ENCODE assay signal across 13 cellular contexts in the genomic region with DNA sequence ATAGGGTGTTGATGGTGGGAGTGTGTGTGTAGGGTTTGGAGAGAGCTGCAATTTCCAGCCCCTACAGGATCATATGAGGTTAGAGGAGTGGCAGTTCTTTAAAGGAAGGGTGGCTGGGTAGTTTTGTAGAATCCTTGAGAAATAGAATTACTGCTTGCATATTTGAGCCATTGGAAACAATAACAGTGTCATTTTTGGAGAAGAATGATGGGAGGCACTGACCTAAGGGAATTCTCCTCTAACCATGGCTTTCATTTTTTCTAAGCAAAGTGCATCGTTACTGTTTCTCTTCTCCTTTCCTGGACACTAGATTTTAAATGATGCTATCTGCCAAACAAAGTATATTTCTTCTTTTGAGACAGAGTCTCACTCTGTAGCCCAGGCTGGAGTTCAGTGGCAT.
"Had no signal": no experiment of that assay in that cellular context is flagged by ENCODE, and none has a peak within 500 bp of the region (broad histone marks: within the 10 kb centered on the region; RNA-seq: fewer than 3 reads in every experiment).

No MANE protein-coding gene starts in this region.

- H3K4me3 Mint-ChIP-seq: activated CD4-positive, alpha-beta memory T cell treated with anti-CD3 and anti-CD28 coated beads, Interleukin-2, amount 10 ng/mL, durations not matched to agents 7 days and 5 days; endodermal cell; neural progenitor cell; stimulated activated effector memory CD8-positive, alpha-beta T cell treated with anti-CD3 and anti-CD28 coated beads, Interleukin-12 subunit alpha, Interleukin-12 subunit beta, amount 100 ng/mL, for 72 hours had no signal

- H3K9me3 Mint-ChIP-seq: stimulated activated effector memory CD8-positive, alpha-beta T cell treated with anti-CD3 and anti-CD28 coated beads, Interleukin-12 subunit alpha, Interleukin-12 subunit beta, amount 100 ng/mL, for 72 hours had no signal

- H3K4me1 Mint-ChIP-seq: activated CD4-positive, alpha-beta memory T cell treated with anti-CD3 and anti-CD28 coated beads, Interleukin-2, amount 10 ng/mL, durations not matched to agents 7 days and 5 days; endodermal cell; neural progenitor cell had no signal

- ATAC-seq: left ventricle myocardium superior; stimulated activated effector memory CD8-positive, alpha-beta T cell treated with anti-CD3 and anti-CD28 coated beads, Interleukin-12 subunit alpha, Interleukin-12 subunit beta, amount 100 ng/mL, for 72 hours had no signal

- H3K27ac Mint-ChIP-seq: activated CD4-positive, alpha-beta memory T cell treated with anti-CD3 and anti-CD28 coated beads, Interleukin-2, amount 10 ng/mL, durations not matched to agents 7 days and 5 days; endodermal cell; neural progenitor cell; stimulated activated effector memory CD8-positive, alpha-beta T cell treated with anti-CD3 and anti-CD28 coated beads, Interleukin-12 subunit alpha, Interleukin-12 subunit beta, amount 100 ng/mL, for 72 hours had no signal

- H3K4me3 ChIP-seq: neural progenitor cell, ovary, thyroid gland had no signal

- H3K27me3 Mint-ChIP-seq: activated CD4-positive, alpha-beta memory T cell treated with anti-CD3 and anti-CD28 coated beads, Interleukin-2, amount 10 ng/mL, durations not matched to agents 7 days and 5 days had no signal

- DNase-seq: activated CD4-positive, alpha-beta memory T cell treated with anti-CD3 and anti-CD28 coated beads, Interleukin-2, amount 10 ng/mL, durations not matched to agents 7 days and 5 days; activated CD4-positive, alpha-beta T cell treated with anti-CD3 and anti-CD28 coated beads for 4 hours; activated CD8-positive, alpha-beta memory T cell treated with anti-CD3 and anti-CD28 coated beads, Interleukin-2, amount 50 U/mL, for 4 hours; aorta; endodermal cell; erythroblast; kidney glomerular epithelial cell; left ventricle myocardium superior; ovary; retina; thyroid gland had no signal
